17 cellular contexts compared by ENCODE assay signal in genomic region chr20:16518784-16519084, GRCh38.
"Had no signal": no experiment of that assay in that cellular context is flagged by ENCODE, and none has a peak within 500 bp of the region (broad histone marks: within the 10 kb centered on the region; RNA-seq: fewer than 3 reads in every experiment).

No MANE protein-coding gene starts in this region.

- H3K4me3 ChIP-seq: colonic mucosa, esophagus muscularis mucosa, gastroesophageal sphincter, heart right ventricle, left lung, ovary, suprapubic skin, transverse colon, upper lobe of right lung, uterus had no signal

- H3K27ac Mint-ChIP-seq: stimulated activated naive CD8-positive, alpha-beta T cell treated with anti-CD3 and anti-CD28 coated beads, Interleukin-15, Interleukin-2, amounts not matched to agents 100 ng/mL and 50 ng/mL, for 24 hours had no signal

- DNase-seq: effector memory CD4-positive, alpha-beta T cell; left cardiac atrium; left lung; ovary; upper lobe of right lung; uterus had no signal

- ATAC-seq: naive thymus-derived CD4-positive, alpha-beta T cell had no signal

- H3K27me3 Mint-ChIP-seq: naive thymus-derived CD4-positive, alpha-beta T cell; stimulated activated naive B cell treated with anti-CD40 and anti-IgM and Interleukin-4, amounts not matched to agents 10 μg/mL and 1 μg/mL and 100 μg/mL, for 72 hours; stimulated activated naive CD8-positive, alpha-beta T cell treated with anti-CD3 and anti-CD28 coated beads, Interleukin-15, Interleukin-2, amounts not matched to agents 100 ng/mL and 50 ng/mL, for 24 hours had no signal

- H3K27me3 ChIP-seq: colonic mucosa, esophagus muscularis mucosa, foreskin keratinocyte, gastroesophageal sphincter, heart right ventricle, left lung, ovary, suprapubic skin, transverse colon, upper lobe of right lung, uterus had no signal

- H3K4me1 ChIP-seq: colonic mucosa, esophagus muscularis mucosa, foreskin keratinocyte, gastroesophageal sphincter, suprapubic skin, transverse colon, upper lobe of right lung, uterus had no signal

- H3K27ac ChIP-seq: colonic mucosa, esophagus muscularis mucosa, foreskin keratinocyte, gastroesophageal sphincter, heart right ventricle, left lung, ovary, suprapubic skin, transverse colon, upper lobe of right lung, uterus had no signal

- H3K9me3 ChIP-seq: colonic mucosa, esophagus muscularis mucosa, gastroesophageal sphincter, ovary, transverse colon, upper lobe of right lung, uterus had no signal

- H3K36me3 ChIP-seq: colonic mucosa, left lung, ovary, transverse colon, upper lobe of right lung, uterus had no signal

- H3K4me3 Mint-ChIP-seq: naive thymus-derived CD4-positive, alpha-beta T cell; nephron progenitor cell; stimulated activated naive B cell treated with anti-CD40 and anti-IgM and Interleukin-4, amounts not matched to agents 10 μg/mL and 1 μg/mL and 100 μg/mL, for 72 hours; stimulated activated naive CD8-positive, alpha-beta T cell treated with anti-CD3 and anti-CD28 coated beads, Interleukin-15, Interleukin-2, amounts not matched to agents 100 ng/mL and 50 ng/mL, for 24 hours had no signal

- H3K9me3 Mint-ChIP-seq: naive thymus-derived CD4-positive, alpha-beta T cell; stimulated activated naive B cell treated with anti-CD40 and anti-IgM and Interleukin-4, amounts not matched to agents 10 μg/mL and 1 μg/mL and 100 μg/mL, for 72 hours had no signal
